8 cellular contexts compared by ENCODE assay signal in genomic region chr1:207751463-207751789, GRCh38. TPM values are rescaled to one million over a fixed set of nuclear protein-coding genes. Genes with fewer than 3 reads are reported as not detected.
DNase-seq lines count a peak whose midpoint lies in the region; ATAC-seq, FAIRE-seq and TF ChIP-seq lines count a peak whose summit lies in the region.
"Not testable (repeated sequence)": the region's sequence is repeated elsewhere in the genome, so short reads cannot be mapped to it uniquely, and the experiment has no call there.

No MANE protein-coding gene starts in this region.

- FAIRE-seq in bronchial epithelial cell (lab: Jason Lieb, UNC): not testable (repeated sequence)

- 4 to 9% (median 5%) methylated on average over 7 of the region's 7 CpGs for WGBS in heart left ventricle, 4 donors
- 5 to 17% (median 9%) methylated on average over 7 of the region's 7 CpGs for WGBS in stomach, 5 donors

- peak; percentile 0 for ATAC-seq in GM21576 (IDR thresholded peaks at IDR 0.05; ENCODE audit: unreplicated experiment)
- ATAC-seq in activated B cell treated with CpG ODN at 0.5 μM for 24 hours (ENCODE audit: low read depth); heart left ventricle; naive B cell (ENCODE audit: low read depth in 2 of 2): not testable (repeated sequence)

- CTCF ChIA-PET in activated B cell treated with CpG ODN at 0.5 μM for 24 hours (lab: Charles Lee): not testable (repeated sequence)

- H3K4me3 Mint-ChIP-seq in activated B cell treated with CpG ODN at 0.5 μM for 24 hours (peak overlapping the region; percentile 100), naive B cell (peak overlapping the region; percentile 98 to 100 (median 99))

- H3K4me1 ChIP-seq in BLaER1 treated with 17β-estradiol and CSF1 and Interleukin-3, amounts not matched to agents 10 nM and 100 nM: peaks cover 28 to 45% (median 37%) of the 10 kb centered on the region in 10 experiments
- H3K4me1 ChIP-seq in heart left ventricle (peaks cover 0 to 66% (median 49%) of the 10 kb centered on the region in 12 donors), stomach (peaks cover 41 to 76% (median 60%) of the 10 kb centered on the region in 4 donors)

- not testable (repeated sequence) for H3K9me3 Mint-ChIP-seq in activated B cell treated with CpG ODN at 0.5 μM for 24 hours, naive B cell

- H3K27me3 Mint-ChIP-seq in activated B cell treated with CpG ODN at 0.5 μM for 24 hours, naive B cell: not testable (repeated sequence)

- TF ChIP-seq EP300 in stomach (IDR thresholded peaks at IDR 0.05): not testable (repeated sequence)

- H3K9me3 ChIP-seq in BLaER1 treated with 17β-estradiol and CSF1 and Interleukin-3, amounts not matched to agents 10 nM and 100 nM (replicated peaks in 1 of 11); heart left ventricle; stomach: not testable (repeated sequence)

- POLR2A ChIA-PET in activated B cell treated with CpG ODN at 0.5 μM for 24 hours (lab: Charles Lee): interaction anchor here (0.6 to 2.1 kb wide), 4 partner anchors 38 to 1190 kb away, joined by 3 to 10 read pairs (median 4); no protein-coding TSS in a partner anchor

- H3K27ac ChIP-seq in BLaER1 treated with 17β-estradiol and CSF1 and Interleukin-3, amounts not matched to agents 10 nM and 100 nM: peak overlapping the region; percentile 69 to 82 (median 79)
- H3K27ac ChIP-seq in heart left ventricle: peak overlapping the region; percentile 74 to 96 (median 90)
- H3K27ac ChIP-seq in stomach: peak overlapping the region; percentile 81 to 96 (median 94)

- peak overlapping the region; percentile 75 to 91 (median 85) for H3K9ac ChIP-seq in BLaER1 treated with 17β-estradiol and CSF1 and Interleukin-3, amounts not matched to agents 10 nM and 100 nM

- not testable (repeated sequence) for H3K36me3 ChIP-seq in BLaER1 treated with 17β-estradiol and CSF1 and Interleukin-3, amounts not matched to agents 10 nM and 100 nM; bronchial epithelial cell (ENCODE audit: control insufficient read depth, insufficient read depth, low read length); heart left ventricle; stomach

- peak overlapping the region; percentile 96 for H3K27ac Mint-ChIP-seq in activated B cell treated with CpG ODN at 0.5 μM for 24 hours
- H3K27ac Mint-ChIP-seq in naive B cell: peak overlapping the region; percentile 93 to 99 (median 98)

- peak overlapping the region; percentile 73 to 99 (median 92) for H3K4me2 ChIP-seq in BLaER1 treated with 17β-estradiol and CSF1 and Interleukin-3, amounts not matched to agents 10 nM and 100 nM

- TF ChIP-seq CTCF in activated B cell treated with CpG ODN at 0.5 μM for 24 hours (IDR thresholded peaks at IDR 0.05); bronchial epithelial cell (IDR thresholded peaks at IDR 0.05; ENCODE audit: insufficient read depth, low read length, severe bottlenecking); heart left ventricle (IDR thresholded peaks at IDR 0.05); stomach (IDR thresholded peaks at IDR 0.05): not testable (repeated sequence)

- peaks cover 20 to 42% (median 38%) of the 10 kb centered on the region in 11 experiments; a peak in 19 of 22 replicates for H4K20me1 ChIP-seq in BLaER1 treated with 17β-estradiol and CSF1 and Interleukin-3, amounts not matched to agents 10 nM and 100 nM

- H3K4me3 ChIP-seq in BLaER1 treated with 17β-estradiol and CSF1 and Interleukin-3, amounts not matched to agents 10 nM and 100 nM: peak overlapping the region; percentile 73 to 95 (median 87)
- peak overlapping the region; percentile 76 for H3K4me3 ChIP-seq in Jurkat, Clone E6-1 (ENCODE audit: low read length)
- peak overlapping the region; percentile 65 for H3K4me3 ChIP-seq in bronchial epithelial cell (ENCODE audit: low read depth, low read length)
- peak overlapping the region; percentile 19 to 94 (median 82) for H3K4me3 ChIP-seq in heart left ventricle
- peak overlapping the region; percentile 67 to 93 (median 82) for H3K4me3 ChIP-seq in stomach

- H3K36me3 Mint-ChIP-seq in activated B cell treated with CpG ODN at 0.5 μM for 24 hours (ENCODE audit: low read depth); naive B cell: not testable (repeated sequence)

- H3K27me3 ChIP-seq in BLaER1 treated with 17β-estradiol and CSF1 and Interleukin-3, amounts not matched to agents 10 nM and 100 nM; bronchial epithelial cell (ENCODE audit: control insufficient read depth, insufficient read depth, low read length); heart left ventricle; stomach: not testable (repeated sequence)

- intact Hi-C loops in activated B cell treated with CpG ODN at 0.5 μM for 24 hours (cut with micrococcal nuclease): loop anchor here (5.0 kb wide), 4 partner anchors 71 to 211 kb away; partner anchors contain the start of gene CR1L
- intact Hi-C loops in heart left ventricle (cut with DNase I); stomach (cut with DNase I; ENCODE audit: low total_unique reads): not testable (repeated sequence)

- not testable (repeated sequence) for TF ChIP-seq POLR2A in heart left ventricle (IDR thresholded peaks at IDR 0.05); stomach (IDR thresholded peaks at IDR 0.05)

- H3K4me1 Mint-ChIP-seq in activated B cell treated with CpG ODN at 0.5 μM for 24 hours (peaks cover 56% of the 10 kb centered on the region), naive B cell (peaks cover 42 to 52% (median 50%) of the 10 kb centered on the region in 3 donors)

- DNase-seq in Jurkat, Clone E6-1 (ENCODE audit: low read depth, low spot score); activated B cell treated with CpG ODN at 0.5 μM for 24 hours; bronchial epithelial cell (ENCODE audit: low read depth); heart left ventricle; naive B cell; stomach: not testable (repeated sequence)

RNA-seq across cellular contexts. Expression of gene CD46, which starts 0.4 kb away (rescaled TPM):
- 103 TPM for polyA plus RNA-seq in Jurkat, Clone E6-1 (2012; ENCODE audit: insufficient read depth, insufficient read length)
- total RNA-seq in activated B cell treated with CpG ODN at 0.5 μM for 24 hours: 109 and 110 TPM in 2 replicates
- total RNA-seq in bronchial epithelial cell: 128 and 192 TPM in 2 replicates
- 100 to 1,000 TPM in 5 of 9 donors, 10 to 100 TPM in 4; 67.7 to 133 (median 101) TPM for total RNA-seq in heart left ventricle
- polyA plus RNA-seq in heart left ventricle: 10 to 100 TPM; 40.6 to 68.0 TPM
- polyA plus RNA-seq in naive B cell (ENCODE audit: low read depth in 6 of 6): 100 to 1,000 TPM in 3 of 6 donors, 10 to 100 TPM in 3; 75.9 to 140 (median 98.2) TPM
- total RNA-seq in stomach: 100 to 1,000 TPM in 3 of 5 donors, 10 to 100 TPM in 2; 31.5 to 424 (median 102) TPM
- 100 to 1,000 TPM in 1 of 3 donors, 10 to 100 TPM in 2; 25.2 to 104 (median 69.3) TPM for polyA plus RNA-seq in stomach
